16 cellular contexts compared by ENCODE assay signal in genomic region chr2:28941008-28941407, GRCh38. TPM values are rescaled to one million over a fixed set of nuclear protein-coding genes. Genes with fewer than 3 reads are reported as not detected.
"Had no signal": no experiment of that assay in that cellular context is flagged by ENCODE, and none has a peak within 500 bp of the region (broad histone marks: within the 10 kb centered on the region; RNA-seq: fewer than 3 reads in every experiment).

No MANE protein-coding gene starts in this region.

- H3K9ac ChIP-seq: neural progenitor cell, SK-N-SH had no signal

- H2AFZ ChIP-seq: hepatocyte, neural progenitor cell had no signal

- H3K9me3 ChIP-seq: ovary, SK-N-SH, testis, upper lobe of right lung had no signal

- FAIRE-seq: colon had no signal

- H3K4me1 Mint-ChIP-seq: neural progenitor cell had no signal

- H3K27ac ChIP-seq: cardiac muscle cell, hepatocyte, neural progenitor cell, ovary, testis, upper lobe of right lung had no signal

- H3K4me1 ChIP-seq: neural progenitor cell, testis, upper lobe of right lung had no signal

- H3K27ac Mint-ChIP-seq: neural progenitor cell had no signal

- H3K36me3 ChIP-seq: ovary had no signal

- DNase-seq: activated CD4-positive, alpha-beta T cell treated with anti-CD3 and anti-CD28 coated beads, Interleukin-2, amount 50 U/mL, for 4 hours; activated gamma-delta T cell; effector CD4-positive, alpha-beta T cell; left ventricle myocardium superior; ovary; SK-N-SH; stimulated activated CD4-positive, alpha-beta T cell treated with anti-CD3 and anti-CD28 coated beads, Interleukin-12 subunit alpha, Interleukin-12 subunit beta, amount 100 ng/mL, for 4 hours; stimulated activated naive CD8-positive, alpha-beta T cell treated with anti-CD3 and anti-CD28 coated beads, Interleukin-15, Interleukin-2, amounts not matched to agents 100 U/mL and 50 U/mL, for 24 hours; testis; upper lobe of right lung had no signal

- H3K4me3 Mint-ChIP-seq: neural progenitor cell had no signal

- ATAC-seq: activated CD4-positive, CD25-positive, alpha-beta regulatory T cell treated with anti-CD3 and anti-CD28 coated beads, Interleukin-2, amount 50 U/mL, for 24 hours; left ventricle myocardium superior; stimulated activated naive CD8-positive, alpha-beta T cell treated with anti-CD3 and anti-CD28 coated beads, Interleukin-15, Interleukin-2, amounts not matched to agents 100 U/mL and 50 U/mL, for 24 hours; upper lobe of right lung had no signal

- H3K9me3 Mint-ChIP-seq: neural progenitor cell had no signal

- H3K27me3 ChIP-seq: cardiac muscle cell, hepatocyte, neural progenitor cell, ovary, testis, upper lobe of right lung had no signal

- H3K4me2 ChIP-seq: hepatocyte, neural progenitor cell, SK-N-SH had no signal

- H3K4me3 ChIP-seq: cardiac muscle cell, hepatocyte, neural progenitor cell, ovary, testis, upper lobe of right lung had no signal

RNA-seq across cellular contexts. Expression of gene TOGARAM2, which starts 40.1 kb away (rescaled TPM):
- total RNA-seq: kidney epithelial cell had no signal
- polyA plus RNA-seq: cardiac muscle cell had no signal
